In genomic region chr11:83025267-83025704, GRCh38 we compare ENCODE assay signal across 1 cellular context.
TF ChIP-seq lines count a peak whose summit lies in the region.

No MANE protein-coding gene starts in this region.

TF ChIP-seq in HepG2, 621 proteins besides CTCF, POLR2A, EP300 and RAD21 (continued from another document):
- TF ChIP-seq ZHX1 (CRISPR knock-in tag; IDR thresholded peaks at IDR 0.05; ENCODE audit: low read depth) = no peak
- peak; percentile 97 for TF ChIP-seq FOXP4 (CRISPR knock-in tag; IDR thresholded peaks at IDR 0.05)
- TF ChIP-seq ZNF614 (CRISPR knock-in tag; IDR thresholded peaks at IDR 0.05; ENCODE audit: borderline replicate concordance) = 0 out of 2 replicates have a peak, but pooled peaks have one; percentile 36
- TF ChIP-seq NPAS2 (CRISPR knock-in tag; IDR thresholded peaks at IDR 0.05; ENCODE audit: borderline replicate concordance) = no peak
- TF ChIP-seq SMAD3 (CRISPR knock-in tag; IDR thresholded peaks at IDR 0.05) = 0 out of 2 replicates have a peak, but pooled peaks have one; percentile 62
- 0 out of 2 replicates have a peak, but pooled peaks have one; percentile 38 for TF ChIP-seq ZNF747 (CRISPR knock-in tag; IDR thresholded peaks at IDR 0.05; ENCODE audit: borderline replicate concordance)
- peak; percentile 80 for TF ChIP-seq HOMEZ (CRISPR knock-in tag; IDR thresholded peaks at IDR 0.05; ENCODE audit: low read depth)
- TF ChIP-seq HDAC2 (CRISPR knock-in tag; IDR thresholded peaks at IDR 0.05) = 0 out of 2 replicates have a peak, but pooled peaks have one; percentile 27
- TF ChIP-seq FOXJ3 (CRISPR knock-in tag; IDR thresholded peaks at IDR 0.05; ENCODE audit: borderline replicate concordance) = peak; percentile 67; the same call in 1 of the 2 replicates
- TF ChIP-seq FOXA3 (CRISPR knock-in tag; IDR thresholded peaks at IDR 0.05) = peak; percentile 91
- TF ChIP-seq SAP130 (CRISPR knock-in tag; IDR thresholded peaks at IDR 0.05; ENCODE audit: low read depth) = peak; percentile 70
- TF ChIP-seq DNMT3B (CRISPR knock-in tag; conservative IDR thresholded peaks at IDR 0.05) = 0 out of 2 replicates have a peak, but pooled peaks have one; percentile 85
- TF ChIP-seq HMG20A (CRISPR knock-in tag; IDR thresholded peaks at IDR 0.05; ENCODE audit: borderline replicate concordance) = peak; percentile 65; the same call in 1 of the 2 replicates
- TF ChIP-seq MAX (IDR thresholded peaks at IDR 0.05) = 0 out of 2 replicates have a peak, but pooled peaks have one; percentile 11
- no peak for TF ChIP-seq ZNF24 (IDR thresholded peaks at IDR 0.05)
- peak; percentile 98 for TF ChIP-seq MAFF (IDR thresholded peaks at IDR 0.05; ENCODE audit: low read depth, low read length)
- 0 out of 2 replicates have a peak, but pooled peaks have one; percentile 27 for TF ChIP-seq IKZF5 (CRISPR knock-in tag; IDR thresholded peaks at IDR 0.05)
- TF ChIP-seq THYN1 (CRISPR knock-in tag; IDR thresholded peaks at IDR 0.05; ENCODE audit: borderline replicate concordance, low read depth) = 0 out of 2 replicates have a peak, but pooled peaks have one; percentile 21
- peak; percentile 64; the same call in 1 of the 2 replicates for TF ChIP-seq ZNF646 (CRISPR knock-in tag; IDR thresholded peaks at IDR 0.05)
- TF ChIP-seq FOSL2 (CRISPR knock-in tag; IDR thresholded peaks at IDR 0.05) = peak; percentile 38; the same call in 1 of the 2 replicates
- TF ChIP-seq PAXIP1 (CRISPR knock-in tag; conservative IDR thresholded peaks at IDR 0.05) = peak; percentile 80
- TF ChIP-seq TEF (CRISPR knock-in tag; IDR thresholded peaks at IDR 0.05) = peak; percentile 77; the same call in 1 of the 2 replicates
- TF ChIP-seq NR2F2 (IDR thresholded peaks at IDR 0.05; ENCODE audit: borderline replicate concordance, low read depth) = peak; percentile 60
- peak; percentile 84 for TF ChIP-seq CEBPG (CRISPR knock-in tag; IDR thresholded peaks at IDR 0.05)
